1 cellular context compared by ENCODE assay signal in genomic region chr6:89080281-89081128, GRCh38.
TF ChIP-seq lines count a peak whose summit lies in the region.

Gene PNRC1, plus strand, starts transcription at chr6:89080751. Its CDS starts 144 bp downstream, at chr6:89080895.

TF ChIP-seq in HepG2, 621 proteins besides CTCF, POLR2A, EP300 and RAD21 (continued from another document and continues in another):
- TF ChIP-seq, protein P1, sequence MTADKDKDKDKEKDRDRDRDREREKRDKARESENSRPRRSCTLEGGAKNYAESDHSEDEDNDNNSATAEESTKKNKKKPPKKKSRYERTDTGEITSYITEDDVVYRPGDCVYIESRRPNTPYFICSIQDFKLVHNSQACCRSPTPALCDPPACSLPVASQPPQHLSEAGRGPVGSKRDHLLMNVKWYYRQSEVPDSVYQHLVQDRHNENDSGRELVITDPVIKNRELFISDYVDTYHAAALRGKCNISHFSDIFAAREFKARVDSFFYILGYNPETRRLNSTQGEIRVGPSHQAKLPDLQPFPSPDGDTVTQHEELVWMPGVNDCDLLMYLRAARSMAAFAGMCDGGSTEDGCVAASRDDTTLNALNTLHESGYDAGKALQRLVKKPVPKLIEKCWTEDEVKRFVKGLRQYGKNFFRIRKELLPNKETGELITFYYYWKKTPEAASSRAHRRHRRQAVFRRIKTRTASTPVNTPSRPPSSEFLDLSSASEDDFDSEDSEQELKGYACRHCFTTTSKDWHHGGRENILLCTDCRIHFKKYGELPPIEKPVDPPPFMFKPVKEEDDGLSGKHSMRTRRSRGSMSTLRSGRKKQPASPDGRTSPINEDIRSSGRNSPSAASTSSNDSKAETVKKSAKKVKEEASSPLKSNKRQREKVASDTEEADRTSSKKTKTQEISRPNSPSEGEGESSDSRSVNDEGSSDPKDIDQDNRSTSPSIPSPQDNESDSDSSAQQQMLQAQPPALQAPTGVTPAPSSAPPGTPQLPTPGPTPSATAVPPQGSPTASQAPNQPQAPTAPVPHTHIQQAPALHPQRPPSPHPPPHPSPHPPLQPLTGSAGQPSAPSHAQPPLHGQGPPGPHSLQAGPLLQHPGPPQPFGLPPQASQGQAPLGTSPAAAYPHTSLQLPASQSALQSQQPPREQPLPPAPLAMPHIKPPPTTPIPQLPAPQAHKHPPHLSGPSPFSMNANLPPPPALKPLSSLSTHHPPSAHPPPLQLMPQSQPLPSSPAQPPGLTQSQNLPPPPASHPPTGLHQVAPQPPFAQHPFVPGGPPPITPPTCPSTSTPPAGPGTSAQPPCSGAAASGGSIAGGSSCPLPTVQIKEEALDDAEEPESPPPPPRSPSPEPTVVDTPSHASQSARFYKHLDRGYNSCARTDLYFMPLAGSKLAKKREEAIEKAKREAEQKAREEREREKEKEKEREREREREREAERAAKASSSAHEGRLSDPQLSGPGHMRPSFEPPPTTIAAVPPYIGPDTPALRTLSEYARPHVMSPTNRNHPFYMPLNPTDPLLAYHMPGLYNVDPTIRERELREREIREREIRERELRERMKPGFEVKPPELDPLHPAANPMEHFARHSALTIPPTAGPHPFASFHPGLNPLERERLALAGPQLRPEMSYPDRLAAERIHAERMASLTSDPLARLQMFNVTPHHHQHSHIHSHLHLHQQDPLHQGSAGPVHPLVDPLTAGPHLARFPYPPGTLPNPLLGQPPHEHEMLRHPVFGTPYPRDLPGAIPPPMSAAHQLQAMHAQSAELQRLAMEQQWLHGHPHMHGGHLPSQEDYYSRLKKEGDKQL (CRISPR knock-in tag; IDR thresholded peaks at IDR 0.05; ENCODE audit: low read depth) = no peak
- TF ChIP-seq LRRFIP1 (CRISPR knock-in tag; conservative IDR thresholded peaks at IDR 0.05) = no peak; the same call in 1 of the 2 replicates
- TF ChIP-seq ZNF350 (CRISPR knock-in tag; IDR thresholded peaks at IDR 0.05; ENCODE audit: borderline replicate concordance, low read depth) = peak; percentile 81
- TF ChIP-seq ETV6 (CRISPR knock-in tag; conservative IDR thresholded peaks at IDR 0.05) = 0 out of 2 replicates have a peak, but pooled peaks have one; percentile 55
- peak; percentile 41 for TF ChIP-seq ZIK1 (CRISPR knock-in tag; IDR thresholded peaks at IDR 0.05; ENCODE audit: borderline replicate concordance, low read depth)
- TF ChIP-seq ZGPAT (CRISPR knock-in tag; IDR thresholded peaks at IDR 0.05) = peak; percentile 86
- TF ChIP-seq ATF7-NPFF (CRISPR knock-in tag; IDR thresholded peaks at IDR 0.05; ENCODE audit: low read depth) = peak; percentile 46
- TF ChIP-seq ZNF44 (CRISPR knock-in tag; IDR thresholded peaks at IDR 0.05) = peak; percentile 80; the same call in 1 of the 2 replicates
- TF ChIP-seq AFF4 (CRISPR knock-in tag; IDR thresholded peaks at IDR 0.05) = 0 out of 2 replicates have a peak, but pooled peaks have one; percentile 81
- TF ChIP-seq TCF7L2 (IDR thresholded peaks at IDR 0.05; ENCODE audit: low read depth, low read length) = no peak
- 0 out of 2 replicates have a peak, but pooled peaks have one; percentile 1 for TF ChIP-seq SMAD1 (CRISPR knock-in tag; IDR thresholded peaks at IDR 0.05; ENCODE audit: borderline replicate concordance, low read depth)
- TF ChIP-seq TFDP2 (CRISPR knock-in tag; IDR thresholded peaks at IDR 0.05) = peak; percentile 31; the same call in 1 of the 2 replicates
- peak; percentile 73; the same call in 1 of the 2 replicates for TF ChIP-seq SAP130 (CRISPR knock-in tag; IDR thresholded peaks at IDR 0.05; ENCODE audit: low read depth)
- 0 out of 2 replicates have a peak, but pooled peaks have one; percentile 48 for TF ChIP-seq KAT8 (CRISPR knock-in tag; IDR thresholded peaks at IDR 0.05)
- TF ChIP-seq TBL1XR1 (IDR thresholded peaks at IDR 0.05; ENCODE audit: borderline replicate concordance, low read length, partially characterized antibody) = peak; percentile 36
- TF ChIP-seq NRL (CRISPR knock-in tag; IDR thresholded peaks at IDR 0.05; ENCODE audit: borderline replicate concordance) = peak; percentile 63; the same call in 1 of the 2 replicates
- peak; percentile 52; the same call in 1 of the 2 replicates for TF ChIP-seq MYC (CRISPR knock-in tag; IDR thresholded peaks at IDR 0.05; ENCODE audit: borderline replicate concordance)
- TF ChIP-seq, protein P2, sequence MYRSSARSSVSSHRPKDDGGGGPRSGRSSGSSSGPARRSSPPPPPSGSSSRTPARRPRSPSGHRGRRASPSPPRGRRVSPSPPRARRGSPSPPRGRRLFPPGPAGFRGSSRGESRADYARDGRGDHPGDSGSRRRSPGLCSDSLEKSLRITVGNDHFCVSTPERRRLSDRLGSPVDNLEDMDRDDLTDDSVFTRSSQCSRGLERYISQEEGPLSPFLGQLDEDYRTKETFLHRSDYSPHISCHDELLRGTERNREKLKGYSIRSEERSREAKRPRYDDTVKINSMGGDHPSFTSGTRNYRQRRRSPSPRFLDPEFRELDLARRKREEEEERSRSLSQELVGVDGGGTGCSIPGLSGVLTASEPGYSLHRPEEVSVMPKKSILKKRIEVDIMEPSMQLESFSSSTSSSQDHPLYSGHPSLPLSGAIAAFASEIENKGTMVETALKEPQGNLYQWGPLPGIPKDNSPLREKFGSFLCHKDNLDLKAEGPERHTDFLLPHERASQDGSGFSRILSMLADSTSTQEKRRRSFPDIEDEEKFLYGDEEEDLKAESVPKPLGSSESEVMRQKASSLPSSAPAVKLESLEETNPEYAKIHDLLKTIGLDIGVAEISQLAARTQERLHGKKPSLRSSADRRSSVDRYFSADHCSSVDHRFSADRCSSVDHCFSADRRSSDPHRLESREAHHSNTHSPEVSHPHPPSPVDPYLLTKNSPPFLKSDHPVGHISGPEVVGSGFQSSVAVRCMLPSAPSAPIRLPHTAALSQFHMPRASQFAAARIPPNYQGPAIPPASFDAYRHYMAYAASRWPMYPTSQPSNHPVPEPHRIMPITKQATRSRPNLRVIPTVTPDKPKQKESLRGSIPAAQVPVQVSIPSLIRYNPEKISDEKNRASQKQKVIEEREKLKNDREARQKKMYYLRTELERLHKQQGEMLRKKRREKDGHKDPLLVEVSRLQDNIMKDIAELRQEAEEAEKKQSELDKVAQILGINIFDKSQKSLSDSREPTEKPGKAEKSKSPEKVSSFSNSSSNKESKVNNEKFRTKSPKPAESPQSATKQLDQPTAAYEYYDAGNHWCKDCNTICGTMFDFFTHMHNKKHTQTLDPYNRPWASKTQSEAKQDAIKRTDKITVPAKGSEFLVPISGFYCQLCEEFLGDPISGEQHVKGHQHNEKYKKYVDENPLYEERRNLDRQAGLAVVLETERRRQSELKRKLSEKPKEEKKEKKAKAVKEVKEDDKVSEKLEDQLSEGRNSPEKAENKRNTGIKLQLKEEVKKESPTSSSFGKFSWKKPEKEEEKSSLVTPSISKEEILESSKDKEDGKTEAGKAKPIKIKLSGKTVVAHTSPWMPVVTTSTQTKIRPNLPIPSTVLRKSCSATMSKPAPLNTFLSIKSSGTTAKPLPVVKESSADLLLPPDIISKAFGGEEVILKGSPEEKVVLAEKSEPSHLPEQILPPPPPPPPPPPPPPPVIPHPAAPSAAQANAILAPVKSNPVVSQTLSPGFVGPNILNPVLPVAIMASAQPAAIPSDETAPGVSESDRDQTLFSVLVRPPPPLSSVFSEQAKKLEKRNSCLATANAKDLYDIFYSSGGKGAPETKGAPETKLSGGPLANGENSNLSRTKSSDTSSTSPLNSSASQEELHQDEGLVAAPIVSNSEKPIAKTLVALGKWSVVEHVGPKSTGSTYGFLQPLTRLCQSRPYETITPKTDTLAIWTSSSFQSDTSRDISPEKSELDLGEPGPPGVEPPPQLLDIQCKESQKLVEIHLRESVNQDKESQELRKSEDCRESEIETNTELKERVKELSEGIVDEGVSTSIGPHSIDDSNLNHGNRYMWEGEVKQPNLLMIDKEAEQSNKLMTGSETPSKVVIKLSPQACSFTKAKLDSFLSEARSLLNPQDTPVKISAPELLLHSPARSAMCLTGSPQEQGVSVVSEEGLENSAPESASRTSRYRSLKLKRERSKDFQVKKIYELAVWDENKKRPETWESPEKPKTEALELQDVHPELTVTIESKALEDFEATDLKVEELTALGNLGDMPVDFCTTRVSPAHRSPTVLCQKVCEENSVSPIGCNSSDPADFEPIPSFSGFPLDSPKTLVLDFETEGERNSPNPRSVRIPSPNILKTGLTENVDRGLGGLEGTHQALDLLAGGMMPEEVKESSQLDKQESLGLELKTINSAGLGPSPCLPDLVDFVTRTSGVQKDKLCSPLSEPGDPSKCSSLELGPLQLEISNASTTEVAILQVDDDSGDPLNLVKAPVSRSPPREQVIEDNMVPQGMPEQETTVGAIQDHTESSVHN (CRISPR knock-in tag; IDR thresholded peaks at IDR 0.05) = no peak
- TF ChIP-seq, protein P3, sequence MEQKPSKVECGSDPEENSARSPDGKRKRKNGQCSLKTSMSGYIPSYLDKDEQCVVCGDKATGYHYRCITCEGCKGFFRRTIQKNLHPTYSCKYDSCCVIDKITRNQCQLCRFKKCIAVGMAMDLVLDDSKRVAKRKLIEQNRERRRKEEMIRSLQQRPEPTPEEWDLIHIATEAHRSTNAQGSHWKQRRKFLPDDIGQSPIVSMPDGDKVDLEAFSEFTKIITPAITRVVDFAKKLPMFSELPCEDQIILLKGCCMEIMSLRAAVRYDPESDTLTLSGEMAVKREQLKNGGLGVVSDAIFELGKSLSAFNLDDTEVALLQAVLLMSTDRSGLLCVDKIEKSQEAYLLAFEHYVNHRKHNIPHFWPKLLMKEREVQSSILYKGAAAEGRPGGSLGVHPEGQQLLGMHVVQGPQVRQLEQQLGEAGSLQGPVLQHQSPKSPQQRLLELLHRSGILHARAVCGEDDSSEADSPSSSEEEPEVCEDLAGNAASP (CRISPR knock-in tag; IDR thresholded peaks at IDR 0.05; ENCODE audit: borderline replicate concordance) = 0 out of 2 replicates have a peak, but pooled peaks have one; percentile 44
- TF ChIP-seq TAF1 (CRISPR knock-in tag; IDR thresholded peaks at IDR 0.05) = peak; percentile 98
- no peak for TF ChIP-seq KLF15 (CRISPR knock-in tag; IDR thresholded peaks at IDR 0.05; ENCODE audit: borderline replicate concordance)
- 0 out of 2 replicates have a peak, but pooled peaks have one; percentile 39 for TF ChIP-seq ARID2 (CRISPR knock-in tag; IDR thresholded peaks at IDR 0.05; ENCODE audit: borderline replicate concordance)
- TF ChIP-seq SMC3 (IDR thresholded peaks at IDR 0.05; ENCODE audit: low read length) = no peak
- peak; percentile 88; the same call in 1 of the 2 replicates for TF ChIP-seq TMF1 (CRISPR knock-in tag; IDR thresholded peaks at IDR 0.05; ENCODE audit: low read depth)
- peak; percentile 43; the same call in 1 of the 2 replicates for TF ChIP-seq ZNF75D (CRISPR knock-in tag; IDR thresholded peaks at IDR 0.05; ENCODE audit: borderline replicate concordance)
- no peak for TF ChIP-seq NR3C1 (CRISPR knock-in tag; IDR thresholded peaks at IDR 0.05)
- 0 out of 2 replicates have a peak, but pooled peaks have one; percentile 37 for TF ChIP-seq PHF8 (CRISPR knock-in tag; IDR thresholded peaks at IDR 0.05)
- TF ChIP-seq HNRNPL (IDR thresholded peaks at IDR 0.05; ENCODE audit: low read depth, low read length) = peak; percentile 78
